Comparison of ENCODE assay signal across 20 cellular contexts in genomic region chr1:13487143-13487868, GRCh38. TPM values are rescaled to one million over a fixed set of nuclear protein-coding genes. Genes with fewer than 3 reads are reported as not detected.
DNase-seq lines count a peak whose midpoint lies in the region; ATAC-seq and TF ChIP-seq lines count a peak whose summit lies in the region.
"Had no signal": no experiment of that assay in that cellular context is flagged by ENCODE, and none has a peak within 500 bp of the region (broad histone marks: within the 10 kb centered on the region; RNA-seq: fewer than 3 reads in every experiment).

No MANE protein-coding gene starts in this region.

- H3K9me3 Mint-ChIP-seq in activated naive CD4-positive, alpha-beta T cell treated with anti-CD3 and anti-CD28 coated beads, Interleukin-2, amount 50 U/mL, for 24 hours: no peaks in the 10 kb centered on the region
- H3K9me3 Mint-ChIP-seq in activated naive CD4-positive, alpha-beta T cell treated with anti-CD3 and anti-CD28 coated beads, Interleukin-2, amount 10 ng/mL, durations not matched to agents 7 days and 5 days: no peaks in the 10 kb centered on the region
- H3K9me3 Mint-ChIP-seq: IgD-negative memory B cell had no signal

- H3K4me1 ChIP-seq in OCI-LY7 (ENCODE audit: insufficient read depth, low read length, poor library complexity, severe bottlenecking) (peaks cover 37% of the 10 kb centered on the region), right atrium auricular region (no peaks in the 10 kb centered on the region), vagina (no peaks in the 10 kb centered on the region)

- H3K4me3 ChIP-seq in OCI-LY7 (ENCODE audit: low read depth, low read length, poor library complexity, severe bottlenecking) (peak overlapping the region; percentile 58), right atrium auricular region (no peak overlapping the region), vagina (no peak overlapping the region)
- H3K4me3 ChIP-seq: lung had no signal

- H3K36me3 ChIP-seq in OCI-LY7 (ENCODE audit: insufficient read depth, low read length) (no peaks in the 10 kb centered on the region), right atrium auricular region (no peaks in the 10 kb centered on the region), vagina (no peaks in the 10 kb centered on the region)
- H3K36me3 ChIP-seq: neutrophil had no signal

- peak overlapping the region; percentile 70 for H3K27ac ChIP-seq in OCI-LY7 (ENCODE audit: low read depth, low read length, poor library complexity, severe bottlenecking)
- H3K27ac ChIP-seq in right atrium auricular region: peak overlapping the region; percentile 21 to 48
- no peak overlapping the region for H3K27ac ChIP-seq in vagina
- H3K27ac ChIP-seq: neutrophil, VCaP had no signal

- H3K4me2 ChIP-seq in OCI-LY7 (ENCODE audit: low read length): peak overlapping the region; percentile 48

- DNase-seq in activated naive CD4-positive, alpha-beta T cell treated with anti-CD3 and anti-CD28 coated beads, Interleukin-2, amount 10 ng/mL, durations not matched to agents 7 days and 5 days: no peak
- DNase-seq in OCI-LY7 (ENCODE audit: low spot score): peak; percentile 80
- DNase-seq in right atrium auricular region (ENCODE audit: low spot score): peak; percentile 61
- no peak for DNase-seq in GDM1 (lab: John Stamatoyannopoulos, UW)
- no peak for DNase-seq in vagina (ENCODE audit: extremely low spot score in 2 of 2)
- DNase-seq in HuH-7 (ENCODE audit: low spot score): no peak
- DNase-seq: activated gamma-delta T cell treated with Interleukin-2 at 50 U/mL for 16 hours, amniotic stem cell, C1 segment of cervical spinal cord, Calu3, NCI-H1694 treated with DMSO at 0.1 percent for 48 hours, NCI-H524 had no signal

- H3K79me2 ChIP-seq in OCI-LY7 (ENCODE audit: insufficient read depth, low read depth, low read length): no peaks in the 10 kb centered on the region

- TF ChIP-seq CTCF in OCI-LY7 (conservative IDR thresholded peaks at IDR 0.05; ENCODE audit: low read length) (0 out of 2 replicates have a peak, but pooled peaks have one; percentile 21), right atrium auricular region (IDR thresholded peaks at IDR 0.05) (no peak), vagina (IDR thresholded peaks at IDR 0.05) (no peak)

- H3K27me3 Mint-ChIP-seq in activated naive CD4-positive, alpha-beta T cell treated with anti-CD3 and anti-CD28 coated beads, Interleukin-2, amount 50 U/mL, for 24 hours: peaks cover 7% of the 10 kb centered on the region
- H3K27me3 Mint-ChIP-seq in activated naive CD4-positive, alpha-beta T cell treated with anti-CD3 and anti-CD28 coated beads, Interleukin-2, amount 10 ng/mL, durations not matched to agents 7 days and 5 days: peaks cover 30% of the 10 kb centered on the region

- no peaks in the 10 kb centered on the region for H4K20me1 ChIP-seq in OCI-LY7 (ENCODE audit: insufficient read depth, low read length)

- no peaks in the 10 kb centered on the region for H3K4me1 Mint-ChIP-seq in activated naive CD4-positive, alpha-beta T cell treated with anti-CD3 and anti-CD28 coated beads, Interleukin-2, amount 50 U/mL, for 24 hours
- no peaks in the 10 kb centered on the region for H3K4me1 Mint-ChIP-seq in activated naive CD4-positive, alpha-beta T cell treated with anti-CD3 and anti-CD28 coated beads, Interleukin-2, amount 10 ng/mL, durations not matched to agents 7 days and 5 days
- H3K4me1 Mint-ChIP-seq: IgD-negative memory B cell had no signal

- POLR2A ChIA-PET in OCI-LY7 (lab: Charles Lee): no interaction called here

- ATAC-seq in HG02885 (IDR thresholded peaks at IDR 0.05; ENCODE audit: poor library complexity, unreplicated experiment): no peak

- H3K36me3 Mint-ChIP-seq in activated naive CD4-positive, alpha-beta T cell treated with anti-CD3 and anti-CD28 coated beads, Interleukin-2, amount 50 U/mL, for 24 hours: no peaks in the 10 kb centered on the region
- no peaks in the 10 kb centered on the region for H3K36me3 Mint-ChIP-seq in activated naive CD4-positive, alpha-beta T cell treated with anti-CD3 and anti-CD28 coated beads, Interleukin-2, amount 10 ng/mL, durations not matched to agents 7 days and 5 days
- H3K36me3 Mint-ChIP-seq: IgD-negative memory B cell had no signal

- no peak overlapping the region for H3K4me3 Mint-ChIP-seq in activated naive CD4-positive, alpha-beta T cell treated with anti-CD3 and anti-CD28 coated beads, Interleukin-2, amount 50 U/mL, for 24 hours
- H3K4me3 Mint-ChIP-seq in activated naive CD4-positive, alpha-beta T cell treated with anti-CD3 and anti-CD28 coated beads, Interleukin-2, amount 10 ng/mL, durations not matched to agents 7 days and 5 days: no peak overlapping the region
- H3K4me3 Mint-ChIP-seq: IgD-negative memory B cell had no signal

- TF ChIP-seq POLR2A in vagina (IDR thresholded peaks at IDR 0.05): no peak

- H2AFZ ChIP-seq in OCI-LY7 (ENCODE audit: low read length): peak overlapping the region; percentile 31; the same call in 1 of the 2 replicates

- H3K27me3 ChIP-seq in right atrium auricular region (no peaks in the 10 kb centered on the region), vagina (no peaks in the 10 kb centered on the region)

- intact Hi-C loops in OCI-LY7 (cut with micrococcal nuclease; ENCODE audit: unreplicated experiment) (no loop called here), vagina (cut with DNase I) (no loop called here)

- CTCF ChIA-PET in activated naive CD4-positive, alpha-beta T cell treated with anti-CD3 and anti-CD28 coated beads, Interleukin-2, amount 10 ng/mL, durations not matched to agents 7 days and 5 days (lab: Charles Lee): no interaction called here
- CTCF ChIA-PET in OCI-LY7 (lab: Charles Lee; ENCODE audit: unreplicated experiment): no interaction called here

- no peaks in the 10 kb centered on the region for H3K9me3 ChIP-seq in OCI-LY7 (ENCODE audit: low read length)
- no peaks in the 10 kb centered on the region for H3K9me3 ChIP-seq in right atrium auricular region
- H3K9me3 ChIP-seq in vagina: no peaks in the 10 kb centered on the region
- H3K9me3 ChIP-seq: neutrophil had no signal

- no TSS peak for BruUV-seq in OCI-LY7 (replicated peaks; lab: Mats Ljungman, UMichigan)

- peak overlapping the region; percentile 59 for H3K27ac Mint-ChIP-seq in activated naive CD4-positive, alpha-beta T cell treated with anti-CD3 and anti-CD28 coated beads, Interleukin-2, amount 50 U/mL, for 24 hours
- no peak overlapping the region for H3K27ac Mint-ChIP-seq in activated naive CD4-positive, alpha-beta T cell treated with anti-CD3 and anti-CD28 coated beads, Interleukin-2, amount 10 ng/mL, durations not matched to agents 7 days and 5 days
- H3K27ac Mint-ChIP-seq: IgD-negative memory B cell had no signal

- no peaks in the 10 kb centered on the region for H3K9me2 ChIP-seq in OCI-LY7 (ENCODE audit: insufficient read depth, low read length)

RNA-seq across cellular contexts. Expression of gene LRRC38, which starts 26.5 kb away (rescaled TPM):
- total RNA-seq in OCI-LY7 (2014; rRNA removed; shearing (Covaris generic)): not detected in 2 replicates
- total RNA-seq in OCI-LY7 (2022) (not detected in 2 replicates), right atrium auricular region (under 1 TPM in 1 of 2 donors, not detected in 1; 0.98 TPM), vagina (2.5 TPM)
- total RNA-seq: A673, Calu3, G401, lung had no signal

Comparison
In these comparisons a context has a peak if more than half of its experiments do, and no peak if none do; other contexts are left out.
1. DNase-seq: peak in OCI-LY7 (single experiment) and right atrium auricular region (single experiment); none in activated naive CD4-positive, alpha-beta T cell treated with anti-CD3 and anti-CD28 coated beads, Interleukin-2, amount 10 ng/mL, durations not matched to agents 7 days and 5 days (single experiment), GDM1 (single experiment), vagina (0 of 2) and HuH-7 (single experiment).